8 cellular contexts compared by ENCODE assay signal in genomic region chr1:29259802-29260441, GRCh38. TPM values are rescaled to one million over a fixed set of nuclear protein-coding genes. Genes with fewer than 3 reads are reported as not detected.
DNase-seq lines count a peak whose midpoint lies in the region; ATAC-seq and TF ChIP-seq lines count a peak whose summit lies in the region.

No MANE protein-coding gene starts in this region.

- intact Hi-C loops in left ventricle myocardium inferior (cut with micrococcal nuclease) = no loop called here

- no peak for TF ChIP-seq RAD21 in Ishikawa (IDR thresholded peaks at IDR 0.05; ENCODE audit: low read depth)

- H3K4me3 ChIP-seq in AG04449 (ENCODE audit: low read depth, low read length) (peak overlapping the region; percentile 55), left ventricle myocardium inferior (peak overlapping the region; percentile 68), retinal pigment epithelial cell (ENCODE audit: low read length) (peak overlapping the region; percentile 57)

- CTCF ChIA-PET in AG04449 (lab: Yijun Ruan, JAX) = interaction anchor here (0.9 to 4.0 kb wide), 3 partner anchors 11 to 852 kb away, joined by 3 to 17 read pairs (median 3); no protein-coding TSS in a partner anchor

- no peaks in the 10 kb centered on the region for H3K9me3 ChIP-seq in left ventricle myocardium inferior (replicated peaks)

- H3K27me3 ChIP-seq in left ventricle myocardium inferior (ENCODE audit: low read depth) = peaks cover 34% of the 10 kb centered on the region

- POLR2A ChIA-PET in AG04449 (lab: Yijun Ruan, JAX) = interaction anchor here (0.9 kb wide), 1 partner anchor 11 kb away, joined by 3 read pairs; no protein-coding TSS in a partner anchor

- no peak overlapping the region for H3K27ac Mint-ChIP-seq in activated naive CD4-positive, alpha-beta T cell treated with anti-CD3 and anti-CD28 coated beads, Interleukin-2, amount 50 U/mL, for 72 hours

- peaks cover 18% of the 10 kb centered on the region for H3K4me1 ChIP-seq in left ventricle myocardium inferior

- ATAC-seq in activated naive CD4-positive, alpha-beta T cell treated with anti-CD3 and anti-CD28 coated beads, Interleukin-2, amount 50 U/mL, for 72 hours = peak; percentile 57 to 80
- no peak for ATAC-seq in HG02981 (IDR thresholded peaks at IDR 0.05; ENCODE audit: unreplicated experiment)
- no peak for ATAC-seq in HG02610 (IDR thresholded peaks at IDR 0.05; ENCODE audit: unreplicated experiment)

- no peak overlapping the region for H3K27ac ChIP-seq in left ventricle myocardium inferior (replicated peaks)

- H3K36me3 Mint-ChIP-seq in activated naive CD4-positive, alpha-beta T cell treated with anti-CD3 and anti-CD28 coated beads, Interleukin-2, amount 50 U/mL, for 72 hours = no peaks in the 10 kb centered on the region

- no peaks in the 10 kb centered on the region for H3K36me3 ChIP-seq in left ventricle myocardium inferior

- no peak for TF ChIP-seq EP300 in Ishikawa (IDR thresholded peaks at IDR 0.05; ENCODE audit: borderline replicate concordance)

- H3K9me3 Mint-ChIP-seq in activated naive CD4-positive, alpha-beta T cell treated with anti-CD3 and anti-CD28 coated beads, Interleukin-2, amount 50 U/mL, for 72 hours = no peaks in the 10 kb centered on the region

- TF ChIP-seq CTCF in AG04449 (IDR thresholded peaks at IDR 0.05; ENCODE audit: insufficient read depth, low read length, missing control alignments) (no peak), left ventricle myocardium inferior (IDR thresholded peaks at IDR 0.05; ENCODE audit: borderline replicate concordance) (no peak), retinal pigment epithelial cell (conservative IDR thresholded peaks at IDR 0.05; ENCODE audit: low read depth, low read length) (no peak)

- no peak for DNase-seq in AG04449 (ENCODE audit: low read depth, low spot score)
- peak in 1 of 2 donors; percentile 56 for DNase-seq in activated naive CD4-positive, alpha-beta T cell treated with anti-CD3 and anti-CD28 coated beads, Interleukin-2, amount 50 U/mL, for 72 hours (ENCODE audit: low spot score in 2 of 2)
- peak; percentile 67 for DNase-seq in left ventricle myocardium inferior
- peak; percentile 39 for DNase-seq in retinal pigment epithelial cell (ENCODE audit: low read depth)
- DNase-seq in NCI-H1694 (lab: John Stamatoyannopoulos, UW) = no peak

TF ChIP-seq in Ishikawa, 13 proteins besides CTCF, POLR2A, EP300 and RAD21:
- TF ChIP-seq NFIC (IDR thresholded peaks at IDR 0.05) = no peak
- no peak for TF ChIP-seq CREB1 (IDR thresholded peaks at IDR 0.05; ENCODE audit: low read depth)
- no peak for TF ChIP-seq EGR1 (IDR thresholded peaks at IDR 0.05)
- peak; percentile 32; the same call in 1 of the 2 replicates for TF ChIP-seq ZBTB7A (IDR thresholded peaks at IDR 0.05; ENCODE audit: low read depth)
- no peak for TF ChIP-seq USF1 (IDR thresholded peaks at IDR 0.05)
- no peak for TF ChIP-seq REST (IDR thresholded peaks at IDR 0.05; ENCODE audit: low read depth)
- no peak for TF ChIP-seq FOXM1 (IDR thresholded peaks at IDR 0.05; ENCODE audit: borderline replicate concordance, low read depth)
TF ChIP-seq in Ishikawa: peak in this region for 1.

RNA-seq across cellular contexts. Expression of gene PTPRU, which starts 23.6 kb away (rescaled TPM):
- total RNA-seq in activated naive CD4-positive, alpha-beta T cell treated with anti-CD3 and anti-CD28 coated beads, Interleukin-2, amount 50 U/mL, for 72 hours = 1 to 10 TPM in 1 of 2 donors, not detected in 1; 2.0 TPM
- 15.3 TPM for total RNA-seq in left ventricle myocardium inferior

RNA-seq across cellular contexts. Expression of gene MECR, which starts 29.2 kb away (rescaled TPM):
- total RNA-seq in activated naive CD4-positive, alpha-beta T cell treated with anti-CD3 and anti-CD28 coated beads, Interleukin-2, amount 50 U/mL, for 72 hours = 10 to 100 TPM; 25.7 to 33.0 TPM
- total RNA-seq in left ventricle myocardium inferior = 30.8 TPM

Comparison
In these comparisons a context has a peak if more than half of its experiments do, and no peak if none do; other contexts are left out.
1. DNase-seq: peak in left ventricle myocardium inferior (single experiment) and retinal pigment epithelial cell (single experiment); none in AG04449 (single experiment) and NCI-H1694 (single experiment).
2. ATAC-seq: peak in activated naive CD4-positive, alpha-beta T cell treated with anti-CD3 and anti-CD28 coated beads, Interleukin-2, amount 50 U/mL, for 72 hours (2 of 2); none in HG02981 (single experiment) and HG02610 (single experiment).
3. Peak in every context shown above with its lines, with median percentiles within 50 percentile points of each other: H3K4me3 ChIP-seq.